ENCODE assay signal across 8 cellular contexts in genomic region chr9:120715331-120715924, GRCh38. TPM values are rescaled to one million over a fixed set of nuclear protein-coding genes. Genes with fewer than 3 reads are reported as not detected.
DNase-seq lines count a peak whose midpoint lies in the region; ATAC-seq, FAIRE-seq and TF ChIP-seq lines count a peak whose summit lies in the region.

No MANE protein-coding gene starts in this region.

- no peak overlapping the region for H2BK120ac ChIP-seq in H1 (replicated peaks; ENCODE audit: low read depth, low read length)

- H3K14ac ChIP-seq in H1 (ENCODE audit: insufficient read length), result no peak overlapping the region

- H2BK15ac ChIP-seq in H1 (ENCODE audit: low read length), result no peak overlapping the region

- H3K79me1 ChIP-seq in H1 (ENCODE audit: low read depth, low read length), result no peaks in the 10 kb centered on the region

- TSS peak; percentile 67 for BruUV-seq in PC-3 (replicated peaks; lab: Mats Ljungman, UMichigan)

- H3K4me2 ChIP-seq in PC-3 (ENCODE audit: low read length) (peak overlapping the region; percentile 72), H1 (ENCODE audit: insufficient read depth in 1 of 2, low read depth in 2 of 2, low read length in 2 of 2) (peak overlapping the region; percentile 73 to 78)

- DNase-seq in GM03348 (ENCODE audit: low spot score), result peak; percentile 68
- DNase-seq in PC-3, result no peak
- DNase-seq in H1 (ENCODE audit: low read depth in 1 of 2, low spot score in 2 of 2), result peak; percentile 34 to 62
- peak; percentile 42 to 71 (median 52) for DNase-seq in mucosa of descending colon
- DNase-seq in SKM-1 (lab: John Stamatoyannopoulos, UW; ENCODE audit: unreplicated experiment), result no peak

- no peaks in the 10 kb centered on the region for H3K9me3 ChIP-seq in PC-3 (ENCODE audit: low read length)
- no peaks in the 10 kb centered on the region for H3K9me3 ChIP-seq in H1 (ENCODE audit: insufficient read depth in 2 of 2, low read depth in 1 of 2, low read length in 1 of 2)
- H3K9me3 ChIP-seq in mucosa of descending colon, result no peaks in the 10 kb centered on the region

- no peak overlapping the region for H3K56ac ChIP-seq in H1 (replicated peaks; ENCODE audit: insufficient read length, low read depth, low read length)

- H3K27me3 ChIP-seq in PC-3 (ENCODE audit: low read length) (no peaks in the 10 kb centered on the region), H1 (replicated peaks in 1 of 4; ENCODE audit: control insufficient read depth in 3 of 4, extremely low read depth in 1 of 4, insufficient read depth in 3 of 4, low read length in 3 of 4) (peaks cover 4 to 17% (median 15%) of the 10 kb centered on the region in 4 experiments; a peak in 6 of 7 replicates)

- TF ChIP-seq CTCF in PC-3 (conservative IDR thresholded peaks at IDR 0.05; ENCODE audit: low read depth, low read length) (no peak), H1 (IDR thresholded peaks at IDR 0.05; ENCODE audit: control extremely low read depth in 1 of 3, insufficient read depth in 1 of 3, low read depth in 1 of 3, low read length in 3 of 3) (no peak), mucosa of descending colon (IDR thresholded peaks at IDR 0.05) (no peak)

- H2AK5ac ChIP-seq in H1 (ENCODE audit: low read depth, low read length), result no peak overlapping the region

- H3K18ac ChIP-seq in H1 (ENCODE audit: extremely low read depth, low read length), result peak overlapping the region; percentile 75

- H3F3A ChIP-seq in PC-3 (ENCODE audit: low read length, unreplicated experiment), result no peaks in the 10 kb centered on the region

- peak overlapping the region; percentile 45; the same call in 1 of the 2 replicates for H4K8ac ChIP-seq in H1 (ENCODE audit: extremely low read depth, insufficient read depth, low read length)

- TF ChIP-seq RAD21 in H1 (IDR thresholded peaks at IDR 0.05 in 1 of 2, conservative IDR thresholded peaks at IDR 0.05 in 1 of 2; ENCODE audit: low read depth in 2 of 2, low read length in 2 of 2), result no peak

- no peak for TF ChIP-seq POLR2A in H1 (IDR thresholded peaks at IDR 0.05; ENCODE audit: control extremely low read depth in 1 of 2, low read depth in 2 of 2, low read length in 2 of 2)

- no peak overlapping the region for H2BK20ac ChIP-seq in H1 (ENCODE audit: low read length)

- no peak overlapping the region for H2BK5ac ChIP-seq in H1 (ENCODE audit: low read depth, low read length)

- H4K20me1 ChIP-seq in PC-3 (ENCODE audit: low read length), result no peaks in the 10 kb centered on the region
- H4K20me1 ChIP-seq in H1 (replicated peaks in 1 of 2; ENCODE audit: control insufficient read depth in 1 of 2, insufficient read depth in 2 of 2, low read length in 2 of 2), result peaks cover 0 to 2% of the 10 kb centered on the region in 2 experiments

- H3K36me3 ChIP-seq in PC-3 (ENCODE audit: low read depth, low read length), result no peaks in the 10 kb centered on the region
- no peaks in the 10 kb centered on the region for H3K36me3 ChIP-seq in H1 (ENCODE audit: control insufficient read depth in 2 of 4, insufficient read depth in 4 of 4, low read length in 3 of 4)
- H3K36me3 ChIP-seq in mucosa of descending colon (ENCODE audit: low read depth), result peaks cover 3% of the 10 kb centered on the region

- intact Hi-C loops in PC-3 (cut with micrococcal nuclease) (no loop called here), mucosa of descending colon (cut with DNase I, micrococcal nuclease) (no loop called here)

- H3K23ac ChIP-seq in H1 (ENCODE audit: insufficient read length), result no peak overlapping the region

- ATAC-seq in PC-3 (no peak), mucosa of descending colon (no peak), HG03095 (IDR thresholded peaks at IDR 0.05; ENCODE audit: unreplicated experiment) (no peak), GM18517 (IDR thresholded peaks at IDR 0.05; ENCODE audit: unreplicated experiment) (no peak), GM18511 (IDR thresholded peaks at IDR 0.05; ENCODE audit: unreplicated experiment) (no peak)

- H3K4me3 ChIP-seq in PC-3 (ENCODE audit: low read length) (no peak overlapping the region; the same call in 1 of the 2 replicates), H1 (ENCODE audit: extremely low read depth in 1 of 4, insufficient read depth in 2 of 4, low read depth in 3 of 4, low read length in 4 of 4) (peak overlapping the region; percentile 56 to 81 (median 70)), mucosa of descending colon (no peak overlapping the region)

- POLR2A ChIA-PET in PC-3 (lab: Charles Lee; ENCODE audit: unreplicated experiment) (no interaction called here), H1 (lab: Charles Lee; ENCODE audit: partially characterized antibody) (interaction anchor here (0.6 to 1.6 kb wide), 10 partner anchors 8 to 138 kb away, joined by 3 to 7 read pairs (median 3); partner anchors contain the start of gene FBXW2)

- H4K5ac ChIP-seq in H1 (ENCODE audit: insufficient read length, low read depth, low read length), result no peak overlapping the region

- TF ChIP-seq EP300 in H1 (IDR thresholded peaks at IDR 0.05; ENCODE audit: borderline replicate concordance in 1 of 2, low read depth in 2 of 2, low read length in 2 of 2), result no peak

- H3K4ac ChIP-seq in H1 (replicated peaks; ENCODE audit: insufficient read length, low read depth, low read length), result no peak overlapping the region

- CTCF ChIA-PET in PC-3 (lab: Charles Lee) (no interaction called here), H1 (lab: Charles Lee; ENCODE audit: partially characterized antibody) (interaction anchor here (1.1 to 1.5 kb wide), 4 partner anchors 9 to 104 kb away, joined by 4 to 6 read pairs (median 4); no protein-coding TSS in a partner anchor)

- H3K27ac ChIP-seq in PC-3 (ENCODE audit: low read length) (no peak overlapping the region), H1 (ENCODE audit: low read depth, low read length) (no peak overlapping the region)

- H3K9ac ChIP-seq in PC-3 (ENCODE audit: low read length), result no peak overlapping the region
- H3K9ac ChIP-seq in H1 (replicated peaks in 1 of 4; ENCODE audit: extremely low read depth in 1 of 4, low read depth in 3 of 4, low read length in 3 of 4), result no peak overlapping the region; a peak in 2 of 7 replicates

- no peak overlapping the region for H4K91ac ChIP-seq in H1 (replicated peaks; ENCODE audit: insufficient read length, low read length)

- H3K23me2 ChIP-seq in H1 (ENCODE audit: low read depth, low read length), result peaks cover 13% of the 10 kb centered on the region; the same call in 1 of the 2 replicates

- H3K79me2 ChIP-seq in PC-3 (ENCODE audit: low read length) (peaks cover 26% of the 10 kb centered on the region), H1 (ENCODE audit: control insufficient read depth in 1 of 2, insufficient read depth in 2 of 2, low read length in 2 of 2) (no peaks in the 10 kb centered on the region)

- peaks cover 32% of the 10 kb centered on the region for H3K4me1 ChIP-seq in PC-3 (ENCODE audit: insufficient read depth, low read length)
- peaks cover 0 to 9% (median 8%) of the 10 kb centered on the region in 4 experiments; a peak in 4 of 7 replicates for H3K4me1 ChIP-seq in H1 (replicated peaks in 1 of 4; ENCODE audit: control insufficient read depth in 3 of 4, insufficient read depth in 4 of 4, low read length in 3 of 4)
- peaks cover 17% of the 10 kb centered on the region for H3K4me1 ChIP-seq in mucosa of descending colon (ENCODE audit: low read depth)

- FAIRE-seq in H1 (lab: Jason Lieb, UNC), result no peak

- H2BK12ac ChIP-seq in H1 (ENCODE audit: low read depth, low read length), result 0 out of 2 replicates have a peak overlapping the region, but pooled peaks have one; percentile 75

- H2AFZ ChIP-seq in PC-3 (ENCODE audit: low read length), result no peak overlapping the region
- H2AFZ ChIP-seq in H1 (ENCODE audit: low read length), result peak overlapping the region; percentile 89; the same call in 1 of the 2 replicates

- WGBS in H1 (ENCODE audit: extremely low coverage in 1 of 2, insufficient coverage in 1 of 2, insufficient read length in 1 of 2, insufficient replicate concordance in 2 of 2, low coverage in 1 of 2, low lambda C conversion rate in 2 of 2, missing lambda C conversion rate in 1 of 2), 2 experiments, result 56% methylated on average over 13 of the region's 14 CpGs; no CpG with 5 or more reads in 1 of the 2 experiments

- no peaks in the 10 kb centered on the region for H3K9me2 ChIP-seq in PC-3 (replicated peaks; ENCODE audit: low read length)

TF ChIP-seq in H1, 55 proteins besides CTCF, POLR2A, EP300 and RAD21 (continues in another document):
- TF ChIP-seq ASH2L (IDR thresholded peaks at IDR 0.05; ENCODE audit: low read length) (no peak), POLR2AphosphoS5 (IDR thresholded peaks at IDR 0.05; ENCODE audit: low read depth, low read length) (peak; percentile 48; the same call in 1 of the 2 replicates), USF2 (IDR thresholded peaks at IDR 0.05; ENCODE audit: low read length) (no peak), SP2 (IDR thresholded peaks at IDR 0.05; ENCODE audit: low read length) (no peak), TBP (IDR thresholded peaks at IDR 0.05; ENCODE audit: low read depth, low read length) (no peak), CBX5 (IDR thresholded peaks at IDR 0.05; ENCODE audit: low read depth, low read length) (no peak), SUZ12 (IDR thresholded peaks at IDR 0.05; ENCODE audit: low read length) (no peak), PHF8 (conservative IDR thresholded peaks at IDR 0.05; ENCODE audit: low read depth, low read length) (no peak)
- TF ChIP-seq, protein P1, sequence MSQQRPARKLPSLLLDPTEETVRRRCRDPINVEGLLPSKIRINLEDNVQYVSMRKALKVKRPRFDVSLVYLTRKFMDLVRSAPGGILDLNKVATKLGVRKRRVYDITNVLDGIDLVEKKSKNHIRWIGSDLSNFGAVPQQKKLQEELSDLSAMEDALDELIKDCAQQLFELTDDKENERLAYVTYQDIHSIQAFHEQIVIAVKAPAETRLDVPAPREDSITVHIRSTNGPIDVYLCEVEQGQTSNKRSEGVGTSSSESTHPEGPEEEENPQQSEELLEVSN (IDR thresholded peaks at IDR 0.05), result no peak

RNA-seq across cellular contexts. Expression of gene MEGF9, which starts 1.2 kb away (rescaled TPM):
- total RNA-seq in PC-3 (2014; rRNA removed), result 2.6 and 3.1 TPM in 2 replicates
- total RNA-seq in H1 (2021; fragmentation: NEBNext Ultra II Directional; extraction: Animal tissue kit (Norgen Biotek cat#: 25700)), result 1.3 and 1.8 TPM in 2 replicates
- 0.38 and 0.45 TPM in 2 replicates for polyA plus RNA-seq in H1 (2011; rRNA removed)
- 0.44 TPM for polyA plus RNA-seq in H1 (2011; cell fraction: cytosol; rRNA removed)
- polyA plus RNA-seq in H1 (2011; cell fraction: nucleus; rRNA removed), result 0.34 TPM
- 0.55 to 1.1 TPM (median 0.70 TPM) in 4 replicates for polyA plus RNA-seq in H1 (2012, experiment 1 of 2)
- 0.09 TPM for polyA plus RNA-seq in H1 (2012, experiment 2 of 2)
- 1.1 TPM for polyA plus RNA-seq in H1 (2013, experiment 1 of 2)
- 1.1 TPM for polyA plus RNA-seq in H1 (2013, experiment 2 of 2)
- 0.79 and 1.2 TPM in 2 replicates for polyA minus RNA-seq in H1 (2011; rRNA and poly(A)+ RNA removed)
- 0.95 TPM for polyA minus RNA-seq in H1 (2011; cell fraction: cytosol; rRNA and poly(A)+ RNA removed)
- polyA minus RNA-seq in H1 (2011; cell fraction: nucleus; rRNA and poly(A)+ RNA removed), result 1.4 TPM
- total RNA-seq in mucosa of descending colon, result 10 to 100 TPM in 1 of 3 donors, 1 to 10 TPM in 2; 6.3 to 16.7 (median 9.3) TPM

Comparison
In these comparisons a context has a peak if more than half of its experiments do, and no peak if none do; other contexts are left out.
1. DNase-seq: peak in GM03348 (single experiment), H1 (2 of 2) and mucosa of descending colon (3 of 3); none in PC-3 (single experiment) and SKM-1 (single experiment).
2. H3K4me3 ChIP-seq: peak in H1 (4 of 4); none in PC-3 (single experiment) and mucosa of descending colon (single experiment).